ENCODE assay signal across 8 cellular contexts in the genomic region with DNA sequence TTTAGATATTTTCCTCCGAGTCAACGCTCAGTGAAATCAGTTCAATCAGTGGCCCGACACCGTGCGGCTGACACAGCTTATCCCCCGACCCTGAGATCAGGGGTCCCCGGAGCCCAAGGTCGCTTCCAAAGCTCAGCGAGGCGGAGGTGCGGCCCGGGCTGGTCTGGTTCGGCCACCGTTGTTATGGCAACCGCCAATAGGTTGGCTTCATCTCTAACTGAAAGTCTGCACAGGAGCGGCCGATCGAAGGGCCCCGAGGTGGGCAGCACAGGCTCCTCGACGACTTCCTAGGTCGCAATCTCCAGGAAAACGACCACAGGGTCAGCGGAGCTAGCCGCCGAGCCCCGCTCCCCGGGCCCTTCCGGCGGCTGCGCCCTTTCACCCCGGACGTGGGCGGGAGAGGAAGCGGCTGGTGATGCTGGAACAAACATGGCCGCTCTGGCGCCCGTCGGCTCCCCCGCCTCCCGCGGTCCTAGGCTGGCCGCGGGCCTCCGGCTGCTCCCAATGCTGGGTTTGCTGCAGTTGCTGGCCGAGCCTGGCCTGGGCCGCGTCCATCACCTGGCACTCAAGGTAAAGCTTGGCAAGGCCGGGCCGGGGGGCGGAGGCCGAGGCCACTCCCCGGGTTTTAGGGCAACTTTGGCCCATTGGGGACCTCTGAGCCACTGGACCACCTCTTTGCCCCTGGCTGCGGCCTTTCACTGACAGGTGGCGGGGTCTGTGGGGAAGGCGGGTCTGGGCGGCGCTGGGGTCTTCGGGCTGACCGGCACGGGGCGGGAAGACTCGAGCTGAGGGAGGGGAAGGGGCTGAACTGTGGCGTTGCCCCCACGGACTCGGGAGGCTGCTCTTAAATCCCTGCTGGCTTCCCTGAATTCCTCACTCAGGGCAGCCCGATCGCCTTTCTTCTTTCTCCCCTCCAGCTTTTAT. TPM values are rescaled to one million over a fixed set of nuclear protein-coding genes. Genes with fewer than 3 reads are reported as not detected.
DNase-seq lines count a peak whose midpoint lies in the region; ATAC-seq and TF ChIP-seq lines count a peak whose summit lies in the region.

A gene (plus strand): TSS at position 403 of the 924 bp plus-strand sequence. CDS start 27 bp downstream, at position 430.

- H3K4me3 Mint-ChIP-seq in neural crest cell, result peak within 1 kb of the TSS; percentile 95

- peaks cover 4% of the 10 kb centered on the region for H3K4me1 ChIP-seq in HUES6 (ENCODE audit: control insufficient read depth, insufficient read depth, low read length)

- ATAC-seq in GM19467 (IDR thresholded peaks at IDR 0.05; ENCODE audit: unreplicated experiment), result peak; percentile 68

- peak within 1 kb of the TSS; percentile 91 for H3K27ac Mint-ChIP-seq in neural crest cell (ENCODE audit: unreplicated experiment)

- no peaks in the 10 kb centered on the region for H3K27me3 Mint-ChIP-seq in neural crest cell (ENCODE audit: low read depth)

- H3K9me3 ChIP-seq in HUES6 (ENCODE audit: control insufficient read depth, insufficient read depth, low read depth, low read length), result no peaks in the 10 kb centered on the region

- H3K36me3 ChIP-seq in HUES6 (ENCODE audit: control insufficient read depth, insufficient read depth, low read length), result peaks cover 2% of the 10 kb centered on the region; the same call in 1 of the 2 replicates

- peak within 1 kb of the TSS; percentile 86 for H3K9ac ChIP-seq in HUES6 (ENCODE audit: low read length)

- no peaks in the 10 kb centered on the region for H3K36me3 Mint-ChIP-seq in neural crest cell (ENCODE audit: low read depth)

- TF ChIP-seq CTCF in foreskin fibroblast (IDR thresholded peaks at IDR 0.05; ENCODE audit: low read depth, low read length), result no peak
- no peak for TF ChIP-seq CTCF in neural crest cell (conservative IDR thresholded peaks at IDR 0.05)

- H3K4me1 Mint-ChIP-seq in neural crest cell, result peaks cover 19% of the 10 kb centered on the region

- no peaks in the 10 kb centered on the region for H3K9me3 Mint-ChIP-seq in neural crest cell

- H3K27ac ChIP-seq in HUES6 (ENCODE audit: low read depth, low read length), result peak within 1 kb of the TSS; percentile 92

- DNase-seq in CMK (ENCODE audit: low read depth) (peak; percentile 58), SHP77 treated with DMSO at 0.1 percent for 48 hours (lab: John Stamatoyannopoulos, UW) (peak; percentile 28), activated gamma-delta T cell treated with Interleukin-2 at 50 U/mL for 16 hours (peak; percentile 67), foreskin fibroblast (peak; percentile 56 to 86), neural crest cell (ENCODE audit: low read depth, low spot score) (peak; percentile 76), stromal cell of bone marrow (ENCODE audit: low read depth) (peak; percentile 54)

- H3K27me3 ChIP-seq in HUES6 (ENCODE audit: control insufficient read depth, insufficient read depth, low read length), result no peaks in the 10 kb centered on the region

- H3K4me3 ChIP-seq in HUES6 (ENCODE audit: low read depth, low read length) (peak within 1 kb of the TSS; percentile 82), foreskin fibroblast (ENCODE audit: low read depth in 1 of 2, low read length in 2 of 2) (peak within 1 kb of the TSS; percentile 90 to 98)

RNA-seq across cellular contexts. Expression of the gene that starts here (rescaled TPM):
- 42.8 and 43.8 TPM in 2 replicates for total RNA-seq in neural crest cell

Comparison
In these comparisons a context has a peak if more than half of its experiments do, and no peak if none do; other contexts are left out.
1. Peak in every context shown above with its lines: DNase-seq, ATAC-seq, H3K4me3 ChIP-seq and H3K27ac ChIP-seq.